In genomic region chr14:99601301-99601945, GRCh38 we compare ENCODE assay signal across 9 cellular contexts. TPM values are rescaled to one million over a fixed set of nuclear protein-coding genes. Genes with fewer than 3 reads are reported as not detected.
DNase-seq lines count a peak whose midpoint lies in the region; ATAC-seq and TF ChIP-seq lines count a peak whose summit lies in the region.
"Had no signal": no experiment of that assay in that cellular context is flagged by ENCODE, and none has a peak within 500 bp of the region (broad histone marks: within the 10 kb centered on the region; RNA-seq: fewer than 3 reads in every experiment).

No MANE protein-coding gene starts in this region.

- H3K79me2 ChIP-seq in hepatocyte: peaks cover 72% of the 10 kb centered on the region

- no peaks in the 10 kb centered on the region for H3K27me3 ChIP-seq in WERI-Rb-1 (ENCODE audit: insufficient read depth, low read depth, severe bottlenecking)
- H3K27me3 ChIP-seq in hepatocyte: no peaks in the 10 kb centered on the region
- H3K27me3 ChIP-seq in sigmoid colon: no peaks in the 10 kb centered on the region

- H3K9me3 ChIP-seq in WERI-Rb-1 (ENCODE audit: severe bottlenecking) (no peaks in the 10 kb centered on the region), hepatocyte (ENCODE audit: low read depth) (no peaks in the 10 kb centered on the region), sigmoid colon (no peaks in the 10 kb centered on the region)

- peaks cover 25% of the 10 kb centered on the region for H4K20me1 ChIP-seq in hepatocyte (ENCODE audit: insufficient read depth, poor library complexity, severe bottlenecking)

- H3K27ac ChIP-seq in WERI-Rb-1 (no peak overlapping the region), hepatocyte (peak overlapping the region; percentile 85), sigmoid colon (peak overlapping the region; percentile 72 to 97 (median 90))

- H3K4me3 ChIP-seq in WERI-Rb-1 (ENCODE audit: low read depth, low read length) (peak overlapping the region; percentile 72), hepatocyte (peak overlapping the region; percentile 62), sigmoid colon (peak overlapping the region; percentile 38 to 89 (median 77))

- intact Hi-C loops in sigmoid colon (cut with DNase I): loop anchor here (5.0 kb wide), 2 partner anchors 39 to 64 kb away; no protein-coding TSS in a partner anchor

- in situ Hi-C loops in G401 (cut with HindIII; ENCODE audit: low sequenced_read_pairs): no loop called here

- H3K4me2 ChIP-seq in hepatocyte: peak overlapping the region; percentile 91

- no peak overlapping the region for H2AFZ ChIP-seq in hepatocyte

- H3K36me3 ChIP-seq in WERI-Rb-1 (peaks cover 48% of the 10 kb centered on the region), hepatocyte (replicated peaks; ENCODE audit: insufficient read depth, low read depth) (no peaks in the 10 kb centered on the region), sigmoid colon (no peaks in the 10 kb centered on the region)

- TF ChIP-seq CTCF in WERI-Rb-1 (IDR thresholded peaks at IDR 0.05; ENCODE audit: low read depth, low read length) (no peak), hepatocyte (IDR thresholded peaks at IDR 0.05; ENCODE audit: poor library complexity) (no peak), sigmoid colon (IDR thresholded peaks at IDR 0.05) (no peak)

- no peaks in the 10 kb centered on the region for H3K9me2 ChIP-seq in hepatocyte (replicated peaks; ENCODE audit: insufficient read depth)

- no peak for TF ChIP-seq POLR2A in sigmoid colon (IDR thresholded peaks at IDR 0.05)

- ATAC-seq in GM19463 (IDR thresholded peaks at IDR 0.05; ENCODE audit: unreplicated experiment) (no peak), GM18861 (IDR thresholded peaks at IDR 0.05; ENCODE audit: unreplicated experiment) (no peak)

- TF ChIP-seq EP300 in sigmoid colon (IDR thresholded peaks at IDR 0.05): no peak

- WGBS in hepatocyte (ENCODE audit: low lambda C conversion rate, missing lambda C conversion rate): 32% methylated on average over 9 of the region's 9 CpGs
- WGBS in sigmoid colon, 2 donors: 38 to 62% methylated on average over 9 of the region's 9 CpGs

- DNase-seq in G401 (ENCODE audit: low spot score) (peak; percentile 84), WERI-Rb-1 (no peak), hepatocyte (ENCODE audit: low spot score) (peak; percentile 55), sigmoid colon (peak; percentile 83), kidney glomerular epithelial cell (lab: John Stamatoyannopoulos, UW) (no peak), NCI-H1436 treated with DMSO at 0.1 percent for 48 hours (lab: John Stamatoyannopoulos, UW) (no peak)
- DNase-seq: NCI-H2227 treated with DMSO at 0.1 percent for 48 hours had no signal

- H3K4me1 ChIP-seq in hepatocyte (ENCODE audit: insufficient read depth) (peaks cover 72% of the 10 kb centered on the region), sigmoid colon (peaks cover 0 to 80% (median 69%) of the 10 kb centered on the region in 4 donors)

RNA-seq across cellular contexts. Expression of gene CCDC85C, which starts 2.6 kb away (rescaled TPM):
- 20.4 and 25.8 TPM in 2 replicates for total RNA-seq in G401 (2014; rRNA removed; shearing (Covaris generic))
- total RNA-seq in hepatocyte: 32.8 and 37.8 TPM in 2 replicates
- polyA plus RNA-seq in hepatocyte: 33.8 and 47.2 TPM in 2 replicates
- total RNA-seq in sigmoid colon: 10 to 100 TPM; 11.4 to 31.9 (median 23.9) TPM
- polyA plus RNA-seq in sigmoid colon: 10 to 100 TPM; 12.6 to 79.0 (median 49.9) TPM

RNA-seq across cellular contexts. Expression of gene HHIPL1, which starts 43.5 kb away (rescaled TPM):
- total RNA-seq in G401 (2014; rRNA removed; shearing (Covaris generic)): 0.20 TPM in 1 of 2 replicates, not detected in the other
- total RNA-seq in hepatocyte (0.64 and 0.83 TPM in 2 replicates), sigmoid colon (10 to 100 TPM in 1 of 4 donors, 1 to 10 TPM in 3; 3.6 to 10.8 (median 7.0) TPM)
- polyA plus RNA-seq in hepatocyte (0.88 and 1.4 TPM in 2 replicates), sigmoid colon (under 1 TPM in 1 of 3 donors, not detected in 2; 0.80 TPM)

Comparison
In these comparisons a context has a peak if more than half of its experiments do, and no peak if none do; other contexts are left out.
1. DNase-seq: peak in G401 (single experiment), hepatocyte (single experiment) and sigmoid colon (single experiment); none in WERI-Rb-1 (single experiment), kidney glomerular epithelial cell (single experiment) and NCI-H1436 treated with DMSO at 0.1 percent for 48 hours (single experiment).
2. Peak in every context shown above with its lines, with median percentiles within 50 percentile points of each other: H3K4me3 ChIP-seq.